In genomic region chr12:132030367-132031038, GRCh38 we compare ENCODE assay signal across 15 cellular contexts.
DNase-seq lines count a peak whose midpoint lies in the region; ATAC-seq and TF ChIP-seq lines count a peak whose summit lies in the region.
"Had no signal": no experiment of that assay in that cellular context is flagged by ENCODE, and none has a peak within 500 bp of the region (broad histone marks: within the 10 kb centered on the region; RNA-seq: fewer than 3 reads in every experiment).

No MANE protein-coding gene starts in this region.

- no peak overlapping the region for H3K27ac ChIP-seq in GM23248
- H3K27ac ChIP-seq: HL-60 had no signal

- H3K27ac Mint-ChIP-seq in osteocyte (ENCODE audit: unreplicated experiment), result peak overlapping the region; percentile 70
- H3K27ac Mint-ChIP-seq: activated naive CD4-positive, alpha-beta T cell treated with anti-CD3 and anti-CD28 coated beads, Interleukin-2, amount 10 ng/mL, durations not matched to agents 7 days and 5 days; natural killer cell treated with Interleukin-12 subunit alpha and Interleukin-12 subunit beta and Interleukin-15 and Interleukin-18, amount 100 ng/mL, for 72 hours had no signal

- no peaks in the 10 kb centered on the region for H3K9me3 ChIP-seq in GM23248 (ENCODE audit: low read depth)

- ATAC-seq in GM19452 (IDR thresholded peaks at IDR 0.05; ENCODE audit: unreplicated experiment), result no peak
- ATAC-seq: natural killer cell treated with Interleukin-12 subunit alpha and Interleukin-12 subunit beta and Interleukin-15 and Interleukin-18, amount 100 ng/mL, for 72 hours; SK-N-SH treated with all-trans-retinoic acid at 6 μM for 48 hours had no signal

- in situ Hi-C loops in GM23248 (cut with MboI), result no loop called here

- 88 to 92% methylated on average over 11 of the region's 11 CpGs for WGBS in GM23248 (ENCODE audit: low coverage in 1 of 2, low lambda C conversion rate in 2 of 2, missing lambda C conversion rate in 2 of 2), 2 experiments

- no peak overlapping the region for H2AFZ ChIP-seq in GM23248

- H3K4me2 ChIP-seq in GM23248 (ENCODE audit: unreplicated experiment), result no peak overlapping the region

- H3K4me3 Mint-ChIP-seq in osteocyte (ENCODE audit: unreplicated experiment), result no peak overlapping the region
- H3K4me3 Mint-ChIP-seq: activated naive CD4-positive, alpha-beta T cell treated with anti-CD3 and anti-CD28 coated beads, Interleukin-2, amount 10 ng/mL, durations not matched to agents 7 days and 5 days; CD14-positive monocyte; natural killer cell treated with Interleukin-12 subunit alpha and Interleukin-12 subunit beta and Interleukin-15 and Interleukin-18, amount 100 ng/mL, for 72 hours had no signal

- H3K4me1 Mint-ChIP-seq in osteocyte (ENCODE audit: unreplicated experiment), result peaks cover 29% of the 10 kb centered on the region
- H3K4me1 Mint-ChIP-seq: activated naive CD4-positive, alpha-beta T cell treated with anti-CD3 and anti-CD28 coated beads, Interleukin-2, amount 10 ng/mL, durations not matched to agents 7 days and 5 days; CD14-positive monocyte had no signal

- DNase-seq in GM23248, result peak; percentile 57
- DNase-seq in anterior cingulate cortex (lab: John Stamatoyannopoulos, UW), result peak in 55 of 58 donors; percentile 5 to 86 (median 63)
- DNase-seq in globus pallidus (ENCODE audit: low spot score), result peak; percentile 91
- DNase-seq in osteocyte (ENCODE audit: extremely low spot score, unreplicated experiment), result no peak
- DNase-seq in NCI-H2227 treated with DMSO at 0.1 percent for 48 hours (lab: John Stamatoyannopoulos, UW), result no peak
- no peak for DNase-seq in NOMO-1 treated with dmso at 0.1 percent for 144 hours (lab: John Stamatoyannopoulos, UW; ENCODE audit: unreplicated experiment)
- no peak for DNase-seq in activated CD4-positive, alpha-beta T cell treated with anti-CD3 and anti-CD28 coated beads, Interleukin-2, amount 50 U/mL, for 1 hour
- DNase-seq: activated CD4-positive, alpha-beta T cell treated with anti-CD3 and anti-CD28 coated beads for 4 hours; activated naive CD4-positive, alpha-beta T cell treated with anti-CD3 and anti-CD28 coated beads, Interleukin-2, amount 10 ng/mL, durations not matched to agents 7 days and 5 days; effector memory CD4-positive, alpha-beta T cell had no signal

- no peaks in the 10 kb centered on the region for H3K27me3 ChIP-seq in GM23248 (replicated peaks; ENCODE audit: insufficient read depth)

- TF ChIP-seq CTCF in osteocyte (IDR thresholded peaks at IDR 0.05), result no peak

- no peak overlapping the region for H3K9ac ChIP-seq in GM23248

- no peak overlapping the region for H3K4me3 ChIP-seq in GM23248

- no peaks in the 10 kb centered on the region for H3K9me2 ChIP-seq in GM23248 (ENCODE audit: insufficient read depth)

- H3K4me1 ChIP-seq in GM23248 (ENCODE audit: insufficient read depth), result no peaks in the 10 kb centered on the region

- no peaks in the 10 kb centered on the region for H3F3A ChIP-seq in GM23248 (ENCODE audit: insufficient read depth)

- no peaks in the 10 kb centered on the region for H3K27me3 Mint-ChIP-seq in osteocyte (ENCODE audit: unreplicated experiment)
- H3K27me3 Mint-ChIP-seq: activated naive CD4-positive, alpha-beta T cell treated with anti-CD3 and anti-CD28 coated beads, Interleukin-2, amount 10 ng/mL, durations not matched to agents 7 days and 5 days; natural killer cell treated with Interleukin-12 subunit alpha and Interleukin-12 subunit beta and Interleukin-15 and Interleukin-18, amount 100 ng/mL, for 72 hours had no signal

- no peaks in the 10 kb centered on the region for H3K79me2 ChIP-seq in GM23248 (ENCODE audit: insufficient read depth)

- H3K9me3 Mint-ChIP-seq in osteocyte (ENCODE audit: unreplicated experiment), result no peaks in the 10 kb centered on the region
- H3K9me3 Mint-ChIP-seq: activated naive CD4-positive, alpha-beta T cell treated with anti-CD3 and anti-CD28 coated beads, Interleukin-2, amount 10 ng/mL, durations not matched to agents 7 days and 5 days; natural killer cell treated with Interleukin-12 subunit alpha and Interleukin-12 subunit beta and Interleukin-15 and Interleukin-18, amount 100 ng/mL, for 72 hours had no signal

- peaks cover 42% of the 10 kb centered on the region; the same call in 1 of the 2 replicates for H3K36me3 ChIP-seq in GM23248 (ENCODE audit: low read depth)

- peaks cover 60% of the 10 kb centered on the region for H3K36me3 Mint-ChIP-seq in osteocyte (ENCODE audit: unreplicated experiment)

- H4K20me1 ChIP-seq in GM23248 (ENCODE audit: insufficient read depth), result no peaks in the 10 kb centered on the region

Comparison
In these comparisons a context has a peak if more than half of its experiments do, and no peak if none do; other contexts are left out.
1. DNase-seq: peak in GM23248 (single experiment), anterior cingulate cortex (55 of 58) and globus pallidus (single experiment); none in osteocyte (single experiment), NCI-H2227 treated with DMSO at 0.1 percent for 48 hours (single experiment), NOMO-1 treated with dmso at 0.1 percent for 144 hours (single experiment) and activated CD4-positive, alpha-beta T cell treated with anti-CD3 and anti-CD28 coated beads, Interleukin-2, amount 50 U/mL, for 1 hour (single experiment).